Comparison of ENCODE assay signal across 17 cellular contexts in the genomic region with DNA sequence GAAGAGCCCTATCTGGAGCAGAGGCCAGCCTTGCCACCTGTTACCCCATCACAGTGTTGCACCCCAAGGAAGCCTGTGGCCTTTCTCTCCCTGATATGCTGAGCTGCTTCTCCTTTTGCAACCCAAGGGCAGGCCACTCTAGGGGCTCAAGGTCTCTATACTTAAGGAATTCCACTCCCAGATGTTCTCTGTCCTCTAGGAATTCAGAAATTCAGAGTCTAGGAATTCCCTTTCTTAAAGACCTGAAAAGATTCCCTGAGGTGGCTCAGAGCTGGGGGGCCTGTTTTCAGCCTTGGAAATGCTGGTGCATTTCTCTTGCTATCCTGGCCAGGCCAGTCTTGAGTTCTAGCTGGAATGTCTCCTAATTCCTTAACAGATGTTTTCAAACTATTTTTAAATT.
"Had no signal": no experiment of that assay in that cellular context is flagged by ENCODE, and none has a peak within 500 bp of the region (broad histone marks: within the 10 kb centered on the region; RNA-seq: fewer than 3 reads in every experiment).

No MANE protein-coding gene starts in this region.

- H3K27me3 ChIP-seq: MG63 had no signal

- H3K36me3 ChIP-seq: MG63 had no signal

- H3K9me3 ChIP-seq: MG63 had no signal

- H3K4me3 ChIP-seq: MG63 had no signal

- ATAC-seq: SK-N-SH treated with all-trans-retinoic acid at 6 μM for 48 hours had no signal

- DNase-seq: KBM-7, MG63, NCI-H1092, NCI-H1105 treated with DMSO at 0.1 percent for 48 hours, NCI-H1417 treated with DMSO at 0.1 percent for 48 hours, NCI-H146, NCI-H1694 treated with DMSO at 0.1 percent for 48 hours, NCI-H1930, NCI-H2081, NCI-H2107, NCI-H2227 treated with DMSO at 0.1 percent for 48 hours, NCI-H524, NCI-H526 treated with DMSO at 0.1 percent for 48 hours, NCI-H774, Right ventricle myocardium superior, RPMI8226 had no signal
